Comparison of ENCODE assay signal across 26 cellular contexts in genomic region chr18:74451148-74451547, GRCh38. TPM values are rescaled to one million over a fixed set of nuclear protein-coding genes. Genes with fewer than 3 reads are reported as not detected.
"Had no signal": no experiment of that assay in that cellular context is flagged by ENCODE, and none has a peak within 500 bp of the region (broad histone marks: within the 10 kb centered on the region; RNA-seq: fewer than 3 reads in every experiment).

No MANE protein-coding gene starts in this region.

- H3K9me3 ChIP-seq: breast epithelium, esophagus squamous epithelium, psoas muscle, thoracic aorta, upper lobe of left lung had no signal

- H2AFZ ChIP-seq: parathyroid adenoma had no signal

- H3K27ac ChIP-seq: breast epithelium, epithelial cell of prostate, esophagus squamous epithelium, parathyroid adenoma, psoas muscle, thoracic aorta, upper lobe of left lung had no signal

- H3K4me3 ChIP-seq: breast epithelium, esophagus squamous epithelium, psoas muscle, thoracic aorta, upper lobe of left lung had no signal

- H3K4me3 Mint-ChIP-seq: activated CD4-positive, alpha-beta memory T cell treated with anti-CD3 and anti-CD28 coated beads, Interleukin-2, amount 10 ng/mL, durations not matched to agents 7 days and 5 days; activated CD4-positive, alpha-beta T cell treated with anti-CD3 and anti-CD28 coated beads, Interleukin-2, amount 10 ng/mL, durations not matched to agents 7 days and 5 days; activated naive CD4-positive, alpha-beta T cell treated with anti-CD3 and anti-CD28 coated beads, Interleukin-2, amount 50 U/mL, for 24 hours; activated naive CD8-positive, alpha-beta T cell treated with anti-CD3 and anti-CD28 coated beads, Interleukin-2, amount 50 U/mL, for 24 hours; activated T-cell treated with anti-CD3 and anti-CD28 coated beads, Interleukin-2, amount 50 U/mL, for 4 hours; naive B cell; nephron progenitor cell; WTC11 had no signal

- H3K4me1 ChIP-seq: parathyroid adenoma, psoas muscle had no signal

- DNase-seq: activated CD4-positive, alpha-beta memory T cell treated with anti-CD3 and anti-CD28 coated beads, Interleukin-2, amount 10 ng/mL, durations not matched to agents 7 days and 5 days; activated CD4-positive, alpha-beta T cell treated with anti-CD3 and anti-CD28 coated beads for 1 hour; activated CD4-positive, alpha-beta T cell treated with anti-CD3 and anti-CD28 coated beads, Interleukin-2, amount 10 ng/mL, durations not matched to agents 7 days and 5 days; activated naive CD8-positive, alpha-beta T cell treated with anti-CD3 and anti-CD28 coated beads, Interleukin-2, amount 50 U/mL, for 24 hours; activated T-cell treated with anti-CD3 and anti-CD28 coated beads, Interleukin-2, amount 50 U/mL, for 4 hours; effector CD8-positive, alpha-beta T cell; esophagus squamous epithelium; foreskin melanocyte; naive B cell; nephron progenitor cell; psoas muscle; stimulated activated CD4-positive, alpha-beta T cell treated with anti-CD3 and anti-CD28 coated beads, Interleukin-2, amount 100 ng/mL, for 48 hours; stimulated activated naive CD4-positive, alpha-beta T cell treated with Interleukin-2 at 50 U/mL for 16 hours; T-helper 2 cell; upper lobe of left lung had no signal

- H3K36me3 Mint-ChIP-seq: activated naive CD4-positive, alpha-beta T cell treated with anti-CD3 and anti-CD28 coated beads, Interleukin-2, amount 50 U/mL, for 24 hours; naive B cell; WTC11 had no signal

- H3K9ac ChIP-seq: parathyroid adenoma had no signal

- H3K27ac Mint-ChIP-seq: activated CD4-positive, alpha-beta memory T cell treated with anti-CD3 and anti-CD28 coated beads, Interleukin-2, amount 10 ng/mL, durations not matched to agents 7 days and 5 days; activated CD4-positive, alpha-beta T cell treated with anti-CD3 and anti-CD28 coated beads, Interleukin-2, amount 10 ng/mL, durations not matched to agents 7 days and 5 days; activated naive CD4-positive, alpha-beta T cell treated with anti-CD3 and anti-CD28 coated beads, Interleukin-2, amount 50 U/mL, for 24 hours; activated naive CD8-positive, alpha-beta T cell treated with anti-CD3 and anti-CD28 coated beads, Interleukin-2, amount 50 U/mL, for 24 hours; activated T-helper 2 cell treated with anti-CD3 and anti-CD28 coated beads, Interferon-gamma antibody, Interleukin-2, Interleukin-4, amounts not matched to agents 10 μg/mL and 5 μg/mL and 100 μg/mL, durations not matched to agents 14 hours and 24 hours and 36 hours; naive B cell; nephron progenitor cell; WTC11 had no signal

- H3K4me1 Mint-ChIP-seq: activated CD4-positive, alpha-beta memory T cell treated with anti-CD3 and anti-CD28 coated beads, Interleukin-2, amount 10 ng/mL, durations not matched to agents 7 days and 5 days; activated naive CD4-positive, alpha-beta T cell treated with anti-CD3 and anti-CD28 coated beads, Interleukin-2, amount 50 U/mL, for 24 hours; activated naive CD8-positive, alpha-beta T cell treated with anti-CD3 and anti-CD28 coated beads, Interleukin-2, amount 50 U/mL, for 24 hours; WTC11 had no signal

- H3K36me3 ChIP-seq: breast epithelium, esophagus squamous epithelium, thoracic aorta, upper lobe of left lung had no signal

- ATAC-seq: activated naive CD8-positive, alpha-beta T cell treated with anti-CD3 and anti-CD28 coated beads, Interleukin-2, amount 50 U/mL, for 24 hours; activated T-cell treated with anti-CD3 and anti-CD28 coated beads, Interleukin-2, amount 50 U/mL, for 4 hours; WTC11 had no signal

- H3K9me3 Mint-ChIP-seq: activated CD4-positive, alpha-beta memory T cell treated with anti-CD3 and anti-CD28 coated beads, Interleukin-2, amount 10 ng/mL, durations not matched to agents 7 days and 5 days; activated CD4-positive, alpha-beta T cell treated with anti-CD3 and anti-CD28 coated beads, Interleukin-2, amount 10 ng/mL, durations not matched to agents 7 days and 5 days; activated naive CD4-positive, alpha-beta T cell treated with anti-CD3 and anti-CD28 coated beads, Interleukin-2, amount 50 U/mL, for 24 hours; activated naive CD8-positive, alpha-beta T cell treated with anti-CD3 and anti-CD28 coated beads, Interleukin-2, amount 50 U/mL, for 24 hours; activated T-cell treated with anti-CD3 and anti-CD28 coated beads, Interleukin-2, amount 50 U/mL, for 4 hours; activated T-helper 2 cell treated with anti-CD3 and anti-CD28 coated beads, Interferon-gamma antibody, Interleukin-2, Interleukin-4, amounts not matched to agents 10 μg/mL and 5 μg/mL and 100 μg/mL, durations not matched to agents 14 hours and 24 hours and 36 hours; WTC11 had no signal

- H3K79me2 ChIP-seq: parathyroid adenoma had no signal

RNA-seq across cellular contexts. Expression of gene DIPK1C, which starts 6.0 kb away (rescaled TPM):
- total RNA-seq: activated CD4-positive, alpha-beta memory T cell treated with anti-CD3 and anti-CD28 coated beads, Interleukin-2, amount 10 ng/mL, durations not matched to agents 7 days and 5 days; activated CD4-positive, alpha-beta T cell treated with anti-CD3 and anti-CD28 coated beads, Interleukin-2, amount 10 ng/mL, durations not matched to agents 7 days and 5 days; activated T-cell treated with anti-CD3 and anti-CD28 coated beads, Interleukin-2, amount 50 U/mL, for 4 hours; activated T-helper 2 cell treated with anti-CD3 and anti-CD28 coated beads, Interferon-gamma antibody, Interleukin-2, Interleukin-4, amounts not matched to agents 10 μg/mL and 5 μg/mL and 100 μg/mL, durations not matched to agents 14 hours and 24 hours and 36 hours; dermis microvascular lymphatic vessel endothelial cell; esophagus squamous epithelium; glomerular endothelial cell; lung microvascular endothelial cell; mesenteric fat pad; thoracic aorta; WTC11 had no signal
